In genomic region chr3:66989241-66989640, GRCh38 we compare ENCODE assay signal across 31 cellular contexts. TPM values are rescaled to one million over a fixed set of nuclear protein-coding genes. Genes with fewer than 3 reads are reported as not detected.
A peak's percentile ranks its signal among the peaks of the same experiment; 100 is the strongest.
DNase-seq lines count a peak whose midpoint lies in the region; ATAC-seq lines count a peak whose summit lies in the region.
"Had no signal": no experiment of that assay in that cellular context is flagged by ENCODE, and none has a peak within 500 bp of the region (broad histone marks: within the 10 kb centered on the region; RNA-seq: fewer than 3 reads in every experiment).

No MANE protein-coding gene starts in this region.

- H3K4me3 Mint-ChIP-seq in activated T-cell treated with anti-CD3 and anti-CD28 coated beads, Interleukin-2, amount 50 U/mL, for 4 hours, result no peak overlapping the region
- H3K4me3 Mint-ChIP-seq: CD4-positive, CD25-positive, alpha-beta regulatory T cell; naive thymus-derived CD8-positive, alpha-beta T cell had no signal

- no peak for DNase-seq in Karpas-422
- peak; percentile 46 for DNase-seq in cerebellar cortex (ENCODE audit: low spot score)
- peak; percentile 8 for DNase-seq in iris pigment epithelial cell (ENCODE audit: low read depth)
- DNase-seq in amniotic stem cell (lab: John Stamatoyannopoulos, UW), result no peak
- no peak for DNase-seq in activated T-cell treated with anti-CD3 and anti-CD28 coated beads, Interleukin-2, amount 50 U/mL, for 4 hours
- DNase-seq: activated CD4-positive, alpha-beta T cell treated with anti-CD3 and anti-CD28 coated beads for 4 hours; activated T-cell treated with anti-CD3 and anti-CD28 coated beads for 4 hours; anterior cingulate cortex; CD4-positive, CD25-positive, alpha-beta regulatory T cell; colonic mucosa; DND-41; effector memory CD4-positive, alpha-beta T cell; KG1; kidney glomerular epithelial cell; lower lobe of right lung; MG63; naive thymus-derived CD8-positive, alpha-beta T cell; NCI-H2081; NCI-H2227 treated with DMSO at 0.1 percent for 48 hours; NCI-H526 treated with DMSO at 0.1 percent for 48 hours; occipital lobe; SJCRH30; stimulated activated CD4-positive, alpha-beta T cell treated with anti-CD3 and anti-CD28 coated beads, Interleukin-4, amount 100 ng/mL, for 1 hour; T1000; thyroid gland; uterus had no signal

- no peaks in the 10 kb centered on the region for H3K36me3 ChIP-seq in ES-I3 (ENCODE audit: insufficient read depth, low read length)
- H3K36me3 ChIP-seq in Karpas-422 (ENCODE audit: insufficient read depth, low read length), result no peaks in the 10 kb centered on the region
- H3K36me3 ChIP-seq: colonic mucosa, lower lobe of right lung, MG63, SJCRH30, thyroid gland, uterus had no signal

- H3K4me1 ChIP-seq in ES-I3 (ENCODE audit: insufficient read depth, low read length) (peaks cover 18% of the 10 kb centered on the region), Karpas-422 (ENCODE audit: low read length) (peaks cover 14% of the 10 kb centered on the region)
- H3K4me1 ChIP-seq: colonic mucosa, lower lobe of right lung, thyroid gland, uterus had no signal

- no peak overlapping the region for H3K27ac ChIP-seq in Karpas-422 (ENCODE audit: low read length)
- H3K27ac ChIP-seq: colonic mucosa, lower lobe of right lung, SJCRH30, thyroid gland, uterus, VCaP had no signal

- H3K4me1 Mint-ChIP-seq in activated T-cell treated with anti-CD3 and anti-CD28 coated beads, Interleukin-2, amount 50 U/mL, for 4 hours (ENCODE audit: low read depth), result no peaks in the 10 kb centered on the region
- H3K4me1 Mint-ChIP-seq: CD4-positive, CD25-positive, alpha-beta regulatory T cell had no signal

- H3K9me3 Mint-ChIP-seq in activated T-cell treated with anti-CD3 and anti-CD28 coated beads, Interleukin-2, amount 50 U/mL, for 4 hours, result no peaks in the 10 kb centered on the region
- H3K9me3 Mint-ChIP-seq: activated naive CD4-positive, alpha-beta T cell treated with anti-CD3 and anti-CD28 coated beads, Interleukin-2, amount 50 U/mL, for 72 hours; naive thymus-derived CD8-positive, alpha-beta T cell had no signal

- no peaks in the 10 kb centered on the region for H3K36me3 Mint-ChIP-seq in activated T-cell treated with anti-CD3 and anti-CD28 coated beads, Interleukin-2, amount 50 U/mL, for 4 hours (ENCODE audit: insufficient read depth)
- H3K36me3 Mint-ChIP-seq: activated naive CD4-positive, alpha-beta T cell treated with anti-CD3 and anti-CD28 coated beads, Interleukin-2, amount 50 U/mL, for 72 hours; CD4-positive, CD25-positive, alpha-beta regulatory T cell; naive thymus-derived CD8-positive, alpha-beta T cell had no signal

- peak overlapping the region; percentile 99 for H2AFZ ChIP-seq in Karpas-422 (ENCODE audit: low read length)

- no peak overlapping the region for H3K4me3 ChIP-seq in Karpas-422 (ENCODE audit: low read length)
- H3K4me3 ChIP-seq: colonic mucosa, lower lobe of right lung, MG63, SJCRH30, thyroid gland, uterus had no signal

- no peaks in the 10 kb centered on the region for H3K27me3 ChIP-seq in Karpas-422 (ENCODE audit: low read length)
- H3K27me3 ChIP-seq: colonic mucosa, MG63, SJCRH30, uterus had no signal

- H3K9me2 ChIP-seq in Karpas-422 (replicated peaks; ENCODE audit: insufficient read depth, low read length), result no peaks in the 10 kb centered on the region

- peak overlapping the region; percentile 77 for H3K4me2 ChIP-seq in Karpas-422 (ENCODE audit: low read depth, low read length, poor library complexity, severe bottlenecking)

- H3K9me3 ChIP-seq in ES-I3 (ENCODE audit: control insufficient read depth, insufficient read depth, low read length), result no peaks in the 10 kb centered on the region
- H3K9me3 ChIP-seq in Karpas-422 (ENCODE audit: low read length), result no peaks in the 10 kb centered on the region
- H3K9me3 ChIP-seq: colonic mucosa, lower lobe of right lung, MG63, SJCRH30, thyroid gland, uterus had no signal

- H3K79me2 ChIP-seq in Karpas-422 (ENCODE audit: low read length), result no peaks in the 10 kb centered on the region

- ATAC-seq in GM18520 (IDR thresholded peaks at IDR 0.05; ENCODE audit: unreplicated experiment) (no peak), HG02981 (IDR thresholded peaks at IDR 0.05; ENCODE audit: unreplicated experiment) (no peak)
- no peak for ATAC-seq in activated T-cell treated with anti-CD3 and anti-CD28 coated beads, Interleukin-2, amount 50 U/mL, for 4 hours
- ATAC-seq: activated naive CD4-positive, alpha-beta T cell treated with anti-CD3 and anti-CD28 coated beads, Interleukin-2, amount 50 U/mL, for 72 hours; lower lobe of right lung; naive thymus-derived CD8-positive, alpha-beta T cell had no signal

- H3K9ac ChIP-seq in ES-I3 (ENCODE audit: low read depth, low read length), result peak overlapping the region; percentile 27; the same call in 1 of the 2 replicates
- H3K9ac ChIP-seq in Karpas-422 (ENCODE audit: low read length), result 0 out of 2 replicates have a peak overlapping the region, but pooled peaks have one; percentile 64

- H3K27me3 Mint-ChIP-seq in activated T-cell treated with anti-CD3 and anti-CD28 coated beads, Interleukin-2, amount 50 U/mL, for 4 hours (ENCODE audit: low read depth), result peaks cover 2% of the 10 kb centered on the region

- no peaks in the 10 kb centered on the region for H4K20me1 ChIP-seq in Karpas-422 (ENCODE audit: insufficient read depth, low read depth, low read length)

RNA-seq across cellular contexts. Expression of gene KBTBD8, which starts 8.9 kb away (rescaled TPM):
- total RNA-seq in Karpas-422 (2014; rRNA removed; shearing (Covaris generic); ENCODE audit: low replicate concordance), result 22.7 and 79.9 TPM in 2 replicates
- total RNA-seq in activated T-cell treated with anti-CD3 and anti-CD28 coated beads, Interleukin-2, amount 50 U/mL, for 4 hours, result 10 to 100 TPM; 32.1 to 47.5 (median 44.6) TPM

Comparison
In these comparisons a context has a peak if more than half of its experiments do, and no peak if none do; other contexts are left out.
1. DNase-seq: peak in cerebellar cortex (single experiment) and iris pigment epithelial cell (single experiment); none in Karpas-422 (single experiment), amniotic stem cell (single experiment) and activated T-cell treated with anti-CD3 and anti-CD28 coated beads, Interleukin-2, amount 50 U/mL, for 4 hours (single experiment).